ENCODE assay signal across 1 cellular context in the genomic region with DNA sequence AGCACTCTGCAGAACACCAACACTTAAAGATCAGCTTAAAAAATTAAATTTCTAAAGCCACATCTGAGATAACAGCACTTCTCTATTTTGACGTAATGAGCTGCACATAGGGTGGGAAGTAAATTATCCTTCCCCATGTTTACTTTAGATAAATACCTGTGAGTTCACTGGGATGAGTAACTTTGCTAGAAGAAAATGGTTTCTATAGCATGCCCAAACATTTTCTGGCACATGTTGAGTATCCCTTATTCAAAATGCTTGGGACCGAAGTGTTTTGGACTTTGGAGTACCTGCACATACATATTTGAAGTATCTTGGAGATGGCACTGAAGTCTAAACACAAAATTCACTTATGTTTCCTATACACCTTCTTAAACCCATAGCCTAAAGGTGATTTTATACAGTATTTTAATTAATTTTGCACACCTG.
TF ChIP-seq lines count a peak whose summit lies in the region.

No MANE protein-coding gene starts in this region.

TF ChIP-seq in K562, 482 proteins besides CTCF, POLR2A, EP300 and RAD21 (continued from another document):
- TF ChIP-seq AFF4 (CRISPR knock-in tag; IDR thresholded peaks at IDR 0.05) (peak; percentile 25; the same call in 1 of the 2 replicates), CXXC5 (CRISPR knock-in tag; IDR thresholded peaks at IDR 0.05) (no peak), MTF1 (CRISPR knock-in tag; IDR thresholded peaks at IDR 0.05; ENCODE audit: borderline replicate concordance) (no peak)
